ENCODE assay signal across 1 cellular context in the genomic region with DNA sequence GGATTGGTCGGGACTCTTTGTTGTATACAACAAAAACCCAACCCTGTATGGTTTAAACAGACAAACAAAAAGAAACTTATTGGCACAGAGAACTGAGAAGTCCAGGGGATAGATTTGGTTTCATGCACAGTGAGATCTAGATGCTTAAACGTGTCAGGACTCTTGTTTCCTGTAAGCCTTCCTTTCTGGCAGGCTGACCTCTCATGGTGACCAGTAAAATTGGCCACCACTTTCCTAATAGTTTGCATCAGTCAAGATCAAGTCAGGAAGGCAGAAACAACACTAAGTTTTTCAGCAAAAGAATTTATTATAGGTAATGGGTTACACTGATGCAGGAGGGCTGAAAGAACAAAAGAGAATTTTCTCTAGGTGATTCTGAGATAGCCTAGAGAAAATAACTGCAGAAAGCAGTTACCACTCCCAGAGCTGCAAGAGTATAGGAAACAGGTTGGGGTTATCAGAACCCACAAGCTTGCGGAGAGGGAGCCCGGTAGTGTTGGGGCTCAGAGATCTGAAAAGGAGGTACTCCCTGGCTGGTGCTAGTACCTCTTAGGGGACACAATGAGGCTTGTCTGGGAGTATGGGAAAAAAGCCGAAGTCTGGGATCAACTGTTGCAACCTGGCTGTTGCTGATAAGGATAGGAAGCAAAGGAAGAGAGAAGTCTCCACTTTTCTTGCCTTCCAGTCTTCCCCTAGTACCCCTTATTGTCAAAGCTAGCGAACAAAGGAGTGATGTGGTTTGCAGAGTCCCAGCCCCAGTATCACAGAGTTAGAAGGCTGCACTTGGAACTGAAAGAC.
TF ChIP-seq lines count a peak whose summit lies in the region.

No MANE protein-coding gene starts in this region.

TF ChIP-seq in K562, 482 proteins besides CTCF, POLR2A, EP300 and RAD21 (continued from another document and continues in another):
- TF ChIP-seq ZBTB40 (IDR thresholded peaks at IDR 0.05) (no peak; the same call in 1 of the 2 replicates), ZBTB40 (CRISPR knock-in tag; IDR thresholded peaks at IDR 0.05) (no peak), ZNF263 (CRISPR knock-in tag; IDR thresholded peaks at IDR 0.05; ENCODE audit: borderline replicate concordance) (peak; percentile 61; the same call in 1 of the 2 replicates), NEUROD1 (IDR thresholded peaks at IDR 0.05; ENCODE audit: borderline replicate concordance, low read depth, low read length, partially characterized antibody) (no peak), SOX6 (IDR thresholded peaks at IDR 0.05) (peak; percentile 98), MED1 (CRISPR knock-in tag; IDR thresholded peaks at IDR 0.05; ENCODE audit: borderline replicate concordance) (no peak), CTBP1 (IDR thresholded peaks at IDR 0.05; ENCODE audit: borderline replicate concordance) (peak; percentile 80; the same call in 1 of the 2 replicates), ZNF197 (CRISPR knock-in tag; IDR thresholded peaks at IDR 0.05; ENCODE audit: low read depth) (no peak), EP400 (IDR thresholded peaks at IDR 0.05) (peak; percentile 18; the same call in 1 of the 2 replicates), HNRNPH1 (optimal IDR thresholded peaks at IDR 0.05; ENCODE audit: low read depth, low read length) (no peak), TARDBP (IDR thresholded peaks at IDR 0.05) (no peak), ETV5 (CRISPR knock-in tag; IDR thresholded peaks at IDR 0.05; ENCODE audit: low read depth) (peak; percentile 83; the same call in 1 of the 2 replicates), GTF2F1 (IDR thresholded peaks at IDR 0.05; ENCODE audit: low read depth, low read length) (peak; percentile 49; the same call in 1 of the 2 replicates), ZNF609 (CRISPR knock-in tag; IDR thresholded peaks at IDR 0.05; ENCODE audit: borderline replicate concordance) (0 out of 2 replicates have a peak, but pooled peaks have one; percentile 66)
- TF ChIP-seq, protein P1, sequence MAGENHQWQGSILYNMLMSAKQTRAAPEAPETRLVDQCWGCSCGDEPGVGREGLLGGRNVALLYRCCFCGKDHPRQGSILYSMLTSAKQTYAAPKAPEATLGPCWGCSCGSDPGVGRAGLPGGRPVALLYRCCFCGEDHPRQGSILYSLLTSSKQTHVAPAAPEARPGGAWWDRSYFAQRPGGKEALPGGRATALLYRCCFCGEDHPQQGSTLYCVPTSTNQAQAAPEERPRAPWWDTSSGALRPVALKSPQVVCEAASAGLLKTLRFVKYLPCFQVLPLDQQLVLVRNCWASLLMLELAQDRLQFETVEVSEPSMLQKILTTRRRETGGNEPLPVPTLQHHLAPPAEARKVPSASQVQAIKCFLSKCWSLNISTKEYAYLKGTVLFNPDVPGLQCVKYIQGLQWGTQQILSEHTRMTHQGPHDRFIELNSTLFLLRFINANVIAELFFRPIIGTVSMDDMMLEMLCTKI (IDR thresholded peaks at IDR 0.05; ENCODE audit: partially characterized antibody) = no peak
- TF ChIP-seq, protein P2, sequence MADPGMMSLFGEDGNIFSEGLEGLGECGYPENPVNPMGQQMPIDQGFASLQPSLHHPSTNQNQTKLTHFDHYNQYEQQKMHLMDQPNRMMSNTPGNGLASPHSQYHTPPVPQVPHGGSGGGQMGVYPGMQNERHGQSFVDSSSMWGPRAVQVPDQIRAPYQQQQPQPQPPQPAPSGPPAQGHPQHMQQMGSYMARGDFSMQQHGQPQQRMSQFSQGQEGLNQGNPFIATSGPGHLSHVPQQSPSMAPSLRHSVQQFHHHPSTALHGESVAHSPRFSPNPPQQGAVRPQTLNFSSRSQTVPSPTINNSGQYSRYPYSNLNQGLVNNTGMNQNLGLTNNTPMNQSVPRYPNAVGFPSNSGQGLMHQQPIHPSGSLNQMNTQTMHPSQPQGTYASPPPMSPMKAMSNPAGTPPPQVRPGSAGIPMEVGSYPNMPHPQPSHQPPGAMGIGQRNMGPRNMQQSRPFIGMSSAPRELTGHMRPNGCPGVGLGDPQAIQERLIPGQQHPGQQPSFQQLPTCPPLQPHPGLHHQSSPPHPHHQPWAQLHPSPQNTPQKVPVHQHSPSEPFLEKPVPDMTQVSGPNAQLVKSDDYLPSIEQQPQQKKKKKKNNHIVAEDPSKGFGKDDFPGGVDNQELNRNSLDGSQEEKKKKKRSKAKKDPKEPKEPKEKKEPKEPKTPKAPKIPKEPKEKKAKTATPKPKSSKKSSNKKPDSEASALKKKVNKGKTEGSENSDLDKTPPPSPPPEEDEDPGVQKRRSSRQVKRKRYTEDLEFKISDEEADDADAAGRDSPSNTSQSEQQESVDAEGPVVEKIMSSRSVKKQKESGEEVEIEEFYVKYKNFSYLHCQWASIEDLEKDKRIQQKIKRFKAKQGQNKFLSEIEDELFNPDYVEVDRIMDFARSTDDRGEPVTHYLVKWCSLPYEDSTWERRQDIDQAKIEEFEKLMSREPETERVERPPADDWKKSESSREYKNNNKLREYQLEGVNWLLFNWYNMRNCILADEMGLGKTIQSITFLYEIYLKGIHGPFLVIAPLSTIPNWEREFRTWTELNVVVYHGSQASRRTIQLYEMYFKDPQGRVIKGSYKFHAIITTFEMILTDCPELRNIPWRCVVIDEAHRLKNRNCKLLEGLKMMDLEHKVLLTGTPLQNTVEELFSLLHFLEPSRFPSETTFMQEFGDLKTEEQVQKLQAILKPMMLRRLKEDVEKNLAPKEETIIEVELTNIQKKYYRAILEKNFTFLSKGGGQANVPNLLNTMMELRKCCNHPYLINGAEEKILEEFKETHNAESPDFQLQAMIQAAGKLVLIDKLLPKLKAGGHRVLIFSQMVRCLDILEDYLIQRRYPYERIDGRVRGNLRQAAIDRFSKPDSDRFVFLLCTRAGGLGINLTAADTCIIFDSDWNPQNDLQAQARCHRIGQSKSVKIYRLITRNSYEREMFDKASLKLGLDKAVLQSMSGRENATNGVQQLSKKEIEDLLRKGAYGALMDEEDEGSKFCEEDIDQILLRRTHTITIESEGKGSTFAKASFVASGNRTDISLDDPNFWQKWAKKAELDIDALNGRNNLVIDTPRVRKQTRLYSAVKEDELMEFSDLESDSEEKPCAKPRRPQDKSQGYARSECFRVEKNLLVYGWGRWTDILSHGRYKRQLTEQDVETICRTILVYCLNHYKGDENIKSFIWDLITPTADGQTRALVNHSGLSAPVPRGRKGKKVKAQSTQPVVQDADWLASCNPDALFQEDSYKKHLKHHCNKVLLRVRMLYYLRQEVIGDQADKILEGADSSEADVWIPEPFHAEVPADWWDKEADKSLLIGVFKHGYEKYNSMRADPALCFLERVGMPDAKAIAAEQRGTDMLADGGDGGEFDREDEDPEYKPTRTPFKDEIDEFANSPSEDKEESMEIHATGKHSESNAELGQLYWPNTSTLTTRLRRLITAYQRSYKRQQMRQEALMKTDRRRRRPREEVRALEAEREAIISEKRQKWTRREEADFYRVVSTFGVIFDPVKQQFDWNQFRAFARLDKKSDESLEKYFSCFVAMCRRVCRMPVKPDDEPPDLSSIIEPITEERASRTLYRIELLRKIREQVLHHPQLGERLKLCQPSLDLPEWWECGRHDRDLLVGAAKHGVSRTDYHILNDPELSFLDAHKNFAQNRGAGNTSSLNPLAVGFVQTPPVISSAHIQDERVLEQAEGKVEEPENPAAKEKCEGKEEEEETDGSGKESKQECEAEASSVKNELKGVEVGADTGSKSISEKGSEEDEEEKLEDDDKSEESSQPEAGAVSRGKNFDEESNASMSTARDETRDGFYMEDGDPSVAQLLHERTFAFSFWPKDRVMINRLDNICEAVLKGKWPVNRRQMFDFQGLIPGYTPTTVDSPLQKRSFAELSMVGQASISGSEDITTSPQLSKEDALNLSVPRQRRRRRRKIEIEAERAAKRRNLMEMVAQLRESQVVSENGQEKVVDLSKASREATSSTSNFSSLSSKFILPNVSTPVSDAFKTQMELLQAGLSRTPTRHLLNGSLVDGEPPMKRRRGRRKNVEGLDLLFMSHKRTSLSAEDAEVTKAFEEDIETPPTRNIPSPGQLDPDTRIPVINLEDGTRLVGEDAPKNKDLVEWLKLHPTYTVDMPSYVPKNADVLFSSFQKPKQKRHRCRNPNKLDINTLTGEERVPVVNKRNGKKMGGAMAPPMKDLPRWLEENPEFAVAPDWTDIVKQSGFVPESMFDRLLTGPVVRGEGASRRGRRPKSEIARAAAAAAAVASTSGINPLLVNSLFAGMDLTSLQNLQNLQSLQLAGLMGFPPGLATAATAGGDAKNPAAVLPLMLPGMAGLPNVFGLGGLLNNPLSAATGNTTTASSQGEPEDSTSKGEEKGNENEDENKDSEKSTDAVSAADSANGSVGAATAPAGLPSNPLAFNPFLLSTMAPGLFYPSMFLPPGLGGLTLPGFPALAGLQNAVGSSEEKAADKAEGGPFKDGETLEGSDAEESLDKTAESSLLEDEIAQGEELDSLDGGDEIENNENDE (IDR thresholded peaks at IDR 0.05; ENCODE audit: low read depth, low read length) = no peak
